Comparison of ENCODE assay signal across 18 cellular contexts in the genomic region with DNA sequence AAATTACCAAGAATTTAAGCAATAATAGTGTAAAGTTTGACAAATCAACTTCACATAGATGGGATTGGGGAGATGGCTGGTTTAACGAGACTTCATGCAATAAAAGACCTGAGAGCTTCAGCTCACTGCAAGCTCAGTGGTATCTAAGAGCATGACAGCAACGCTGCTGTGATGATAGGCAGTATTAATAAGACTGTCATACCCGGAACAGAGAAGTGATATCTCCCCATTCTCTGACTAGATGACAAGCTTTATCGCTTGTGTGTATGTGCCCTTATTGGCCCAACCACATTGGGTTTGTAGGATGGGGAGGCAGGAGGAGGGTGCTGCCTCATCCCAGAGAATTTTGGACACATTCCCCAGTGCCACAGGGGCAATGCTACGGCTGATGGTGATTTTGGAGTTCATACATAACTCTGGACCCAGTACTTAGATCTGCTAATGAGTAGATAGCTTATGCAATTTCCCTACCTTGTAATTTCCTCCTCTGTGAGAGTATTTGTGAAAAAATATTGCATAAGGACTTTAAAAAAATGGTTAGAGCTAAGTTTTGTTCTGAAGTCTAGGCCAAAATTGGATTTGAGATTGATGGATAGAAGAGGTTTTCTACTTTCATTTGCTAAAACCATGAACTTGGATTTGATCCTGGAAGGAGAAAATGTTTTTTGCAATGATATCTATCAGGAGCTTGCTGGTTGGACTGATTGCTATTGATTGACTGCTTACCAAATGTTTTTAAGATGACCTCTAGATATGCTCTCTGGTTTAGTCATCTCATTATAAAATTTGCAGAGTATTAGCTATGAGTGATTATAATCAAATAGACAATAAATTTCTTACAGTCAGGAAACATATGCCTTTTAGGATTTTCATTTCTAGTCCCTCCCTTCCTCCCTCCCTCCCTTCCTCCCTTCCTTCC. TPM values are rescaled to one million over a fixed set of nuclear protein-coding genes. Genes with fewer than 3 reads are reported as not detected.
DNase-seq lines count a peak whose midpoint lies in the region; ATAC-seq and TF ChIP-seq lines count a peak whose summit lies in the region.
"Had no signal": no experiment of that assay in that cellular context is flagged by ENCODE, and none has a peak within 500 bp of the region (broad histone marks: within the 10 kb centered on the region; RNA-seq: fewer than 3 reads in every experiment).

No MANE protein-coding gene starts in this region.

- no peaks in the 10 kb centered on the region for H3K79me2 ChIP-seq in neural cell (replicated peaks; ENCODE audit: insufficient read depth, low read length)

- no peaks in the 10 kb centered on the region for H3K36me3 ChIP-seq in neural cell (ENCODE audit: insufficient read depth, low read length)
- H3K36me3 ChIP-seq: thyroid gland had no signal

- H4K20me1 ChIP-seq in neural cell (ENCODE audit: insufficient read depth) = no peaks in the 10 kb centered on the region

- peaks cover 0 to 22% of the 10 kb centered on the region in 2 donors for H3K27me3 Mint-ChIP-seq in effector memory CD8-positive, alpha-beta T cell

- H3K9me3 Mint-ChIP-seq in effector memory CD8-positive, alpha-beta T cell = no peaks in the 10 kb centered on the region
- H3K9me3 Mint-ChIP-seq: activated CD8-positive, alpha-beta T cell treated with anti-CD3 and anti-CD28 coated beads for 36 hours; activated naive CD4-positive, alpha-beta T cell treated with anti-CD3 and anti-CD28 coated beads, Interleukin-2, amount 10 ng/mL, durations not matched to agents 7 days and 5 days; dendritic cell treated with granulocyte-macrophage colony-stimulating factor and Interleukin-4, amounts not matched to agents 40 ng/mL and 50 ng/mL, for 4 days had no signal

- H3K4me2 ChIP-seq in neural cell (ENCODE audit: low read length) = peak overlapping the region; percentile 15
- H3K4me2 ChIP-seq: PC-9 had no signal

- no peak overlapping the region for H3K27ac Mint-ChIP-seq in effector memory CD8-positive, alpha-beta T cell
- H3K27ac Mint-ChIP-seq: activated CD8-positive, alpha-beta T cell treated with anti-CD3 and anti-CD28 coated beads for 36 hours; activated naive CD4-positive, alpha-beta T cell treated with anti-CD3 and anti-CD28 coated beads, Interleukin-2, amount 10 ng/mL, durations not matched to agents 7 days and 5 days had no signal

- no peaks in the 10 kb centered on the region for H3K9me2 ChIP-seq in neural cell (ENCODE audit: insufficient read depth, low read length)

- H3K4me3 ChIP-seq in neural cell (ENCODE audit: low read length) = no peak overlapping the region
- H3K4me3 ChIP-seq: PC-9, thyroid gland had no signal

- H3K27me3 ChIP-seq in neural cell (ENCODE audit: insufficient read depth, low read depth, low read length) = no peaks in the 10 kb centered on the region
- H3K27me3 ChIP-seq: thyroid gland had no signal

- intact Hi-C loops in Right ventricle myocardium superior (cut with DNase I) (no loop called here), left cardiac atrium (cut with DNase I) (no loop called here)

- peak; percentile 94 for TF ChIP-seq EP300 in neural cell (conservative IDR thresholded peaks at IDR 0.05; ENCODE audit: poor library complexity, severe bottlenecking)

- no peak for TF ChIP-seq CTCF in neural cell (IDR thresholded peaks at IDR 0.05; ENCODE audit: poor library complexity, severe bottlenecking)

- no peaks in the 10 kb centered on the region for H3F3A ChIP-seq in neural cell (ENCODE audit: insufficient read depth, low read length, poor library complexity, severe bottlenecking)

- H3K4me1 Mint-ChIP-seq in effector memory CD8-positive, alpha-beta T cell (ENCODE audit: low read depth in 2 of 2) = peaks cover 0 to 25% of the 10 kb centered on the region in 2 donors
- H3K4me1 Mint-ChIP-seq: activated naive CD4-positive, alpha-beta T cell treated with anti-CD3 and anti-CD28 coated beads, Interleukin-2, amount 10 ng/mL, durations not matched to agents 7 days and 5 days had no signal

- peak overlapping the region in 1 of 2 donors; percentile 39 for H3K4me3 Mint-ChIP-seq in effector memory CD8-positive, alpha-beta T cell
- H3K4me3 Mint-ChIP-seq: activated CD8-positive, alpha-beta T cell treated with anti-CD3 and anti-CD28 coated beads for 36 hours; activated naive CD4-positive, alpha-beta T cell treated with anti-CD3 and anti-CD28 coated beads, Interleukin-2, amount 10 ng/mL, durations not matched to agents 7 days and 5 days had no signal

- peaks cover 6% of the 10 kb centered on the region for H3K36me3 Mint-ChIP-seq in effector memory CD8-positive, alpha-beta T cell (ENCODE audit: insufficient read depth)
- H3K36me3 Mint-ChIP-seq: activated naive CD4-positive, alpha-beta T cell treated with anti-CD3 and anti-CD28 coated beads, Interleukin-2, amount 10 ng/mL, durations not matched to agents 7 days and 5 days had no signal

- no peak overlapping the region for H3K9ac ChIP-seq in neural cell (ENCODE audit: low read length)

- no peak for DNase-seq in Right ventricle myocardium superior
- DNase-seq in left cardiac atrium = no peak
- DNase-seq in effector memory CD8-positive, alpha-beta T cell = no peak
- DNase-seq in NCI-H1930 (lab: John Stamatoyannopoulos, UW) = no peak
- no peak for DNase-seq in NCI-H2196 treated with DMSO at 0.1 percent for 48 hours (lab: John Stamatoyannopoulos, UW; ENCODE audit: unreplicated experiment)
- DNase-seq in DMS114 treated with DMSO at 0.1 percent for 48 hours (lab: John Stamatoyannopoulos, UW; ENCODE audit: unreplicated experiment) = no peak
- DNase-seq: activated naive CD4-positive, alpha-beta T cell treated with anti-CD3 and anti-CD28 coated beads, Interleukin-2, amount 10 ng/mL, durations not matched to agents 7 days and 5 days; T1000 had no signal

- H3K27ac ChIP-seq in neural cell (ENCODE audit: low read length) = peak overlapping the region; percentile 45
- H3K27ac ChIP-seq: PC-9 had no signal

- no peak for TF ChIP-seq RAD21 in neural cell (conservative IDR thresholded peaks at IDR 0.05)

- no peak overlapping the region for H2AFZ ChIP-seq in neural cell (ENCODE audit: low read depth, low read length)
- H2AFZ ChIP-seq: PC-9 had no signal

- no peaks in the 10 kb centered on the region for H3K9me3 ChIP-seq in neural cell (ENCODE audit: low read length)
- H3K9me3 ChIP-seq: thyroid gland had no signal

- ATAC-seq in Right ventricle myocardium superior (ENCODE audit: poor library complexity) (peak; percentile 36), left cardiac atrium (no peak), HG02970 (IDR thresholded peaks at IDR 0.05; ENCODE audit: low FRiP score, unreplicated experiment) (no peak)
- peak; percentile 18 for ATAC-seq in effector memory CD8-positive, alpha-beta T cell (replicated peaks)

TF ChIP-seq in neural cell, 6 proteins besides CTCF, POLR2A, EP300 and RAD21:
- TF ChIP-seq EZH2 (IDR thresholded peaks at IDR 0.05; ENCODE audit: borderline replicate concordance, insufficient read depth, low read length, poor library complexity, severe bottlenecking) (no peak), SMC3 (conservative IDR thresholded peaks at IDR 0.05; ENCODE audit: poor library complexity) (no peak), MXI1 (conservative IDR thresholded peaks at IDR 0.05; ENCODE audit: poor library complexity, severe bottlenecking) (no peak), POLR2AphosphoS5 (IDR thresholded peaks at IDR 0.05) (peak; percentile 84)
TF ChIP-seq in neural cell: peak in this region for 1.

RNA-seq across cellular contexts. Expression of gene TMEM212, which starts 14.0 kb away (rescaled TPM):
- total RNA-seq in Right ventricle myocardium superior = not detected
- total RNA-seq in left cardiac atrium = not detected
- polyA plus RNA-seq in neural cell = not detected in 2 replicates
- not detected in 2 replicates for polyA minus RNA-seq in neural cell
- total RNA-seq: activated CD8-positive, alpha-beta T cell treated with anti-CD3 and anti-CD28 coated beads for 36 hours; LHCN-M2; PC-9; skeletal muscle tissue; thyroid gland had no signal
- polyA plus RNA-seq: AG04450, keratinocyte had no signal

RNA-seq across cellular contexts. Expression of gene PLD1, which starts 18.8 kb away (rescaled TPM):
- 64.3 TPM for total RNA-seq in Right ventricle myocardium superior
- total RNA-seq in left cardiac atrium = 10 to 100 TPM; 57.1 to 67.8 TPM
- polyA plus RNA-seq in neural cell = 0.06 TPM in 1 of 2 replicates, not detected in the other
- 0.24 TPM in 1 of 2 replicates, not detected in the other for polyA minus RNA-seq in neural cell

Comparison
In these comparisons a context has a peak if more than half of its experiments do, and no peak if none do; other contexts are left out.
1. ATAC-seq: peak in Right ventricle myocardium superior (single experiment) and effector memory CD8-positive, alpha-beta T cell (single experiment); none in left cardiac atrium (0 of 2) and HG02970 (single experiment).